In genomic region chr11:111976614-111977140, GRCh38 we compare ENCODE assay signal across 10 cellular contexts. TPM values are rescaled to one million over a fixed set of nuclear protein-coding genes. Genes with fewer than 3 reads are reported as not detected.
DNase-seq lines count a peak whose midpoint lies in the region; ATAC-seq and TF ChIP-seq lines count a peak whose summit lies in the region.
"Had no signal": no experiment of that assay in that cellular context is flagged by ENCODE, and none has a peak within 500 bp of the region (broad histone marks: within the 10 kb centered on the region; RNA-seq: fewer than 3 reads in every experiment).

No MANE protein-coding gene starts in this region.

- no peaks in the 10 kb centered on the region for H4K20me1 ChIP-seq in SK-N-SH (ENCODE audit: insufficient read depth)

- 86% methylated on average over 20 of the region's 23 CpGs for WGBS in SK-N-SH (ENCODE audit: low lambda C conversion rate)

- TF ChIP-seq CTCF in SK-N-SH (IDR thresholded peaks at IDR 0.05) (no peak), thoracic aorta (IDR thresholded peaks at IDR 0.05) (no peak)

- no peak for TF ChIP-seq RAD21 in SK-N-SH (IDR thresholded peaks at IDR 0.05; ENCODE audit: low read length)

- H3K27me3 ChIP-seq in SK-N-SH (ENCODE audit: insufficient read depth) (no peaks in the 10 kb centered on the region), thoracic aorta (replicated peaks; ENCODE audit: insufficient read depth) (no peaks in the 10 kb centered on the region)

- peaks cover 5% of the 10 kb centered on the region; the same call in 1 of the 2 replicates for H3K79me2 ChIP-seq in SK-N-SH (ENCODE audit: insufficient read depth)

- H3K4me1 ChIP-seq in SK-N-SH (ENCODE audit: control insufficient read depth in 1 of 2, insufficient read depth in 2 of 2, low read depth in 1 of 2, low read length in 1 of 2) (peaks cover 13 to 18% of the 10 kb centered on the region in 2 experiments; a peak in 3 of 4 replicates), thoracic aorta (ENCODE audit: control insufficient read depth in 1 of 2, low read depth in 2 of 2) (peaks cover 6 to 33% of the 10 kb centered on the region in 2 donors)

- H3F3A ChIP-seq in SK-N-SH (replicated peaks; ENCODE audit: insufficient read depth): peaks cover 18% of the 10 kb centered on the region

- POLR2A ChIA-PET in SK-N-SH (lab: Yijun Ruan, JAX): interaction anchor here (0.6 kb wide), 1 partner anchor 114 kb away, joined by 10 read pairs; no protein-coding TSS in a partner anchor

- H3K9me3 ChIP-seq in SK-N-SH (no peaks in the 10 kb centered on the region), thoracic aorta (no peaks in the 10 kb centered on the region)
- H3K9me3 ChIP-seq: A549 had no signal

- no peaks in the 10 kb centered on the region for H3K9me2 ChIP-seq in SK-N-SH

- no peak for ATAC-seq in SK-N-SH treated with all-trans-retinoic acid at 6 μM for 48 hours
- ATAC-seq in thoracic aorta (ENCODE audit: insufficient number of reproducible peaks, low FRiP score, low read depth): peak; percentile 64
- no peak for ATAC-seq in GM21367 (IDR thresholded peaks at IDR 0.05; ENCODE audit: unreplicated experiment)
- ATAC-seq: A549 had no signal

- no peak overlapping the region for H3K9ac ChIP-seq in SK-N-SH

- H2AFZ ChIP-seq in SK-N-SH (ENCODE audit: low read depth): no peak overlapping the region

- peak overlapping the region; percentile 97; the same call in 1 of the 2 replicates for H3K4me2 ChIP-seq in SK-N-SH
- H3K4me2 ChIP-seq: A549 had no signal

- TF ChIP-seq EP300 in SK-N-SH (IDR thresholded peaks at IDR 0.05; ENCODE audit: borderline replicate concordance in 1 of 2, low read depth in 1 of 2, low read length in 1 of 2): no peak

- DNase-seq in SK-N-SH: no peak
- peak; percentile 32 for DNase-seq in cerebellum (ENCODE audit: low spot score)
- peak; percentile 44 for DNase-seq in left kidney (ENCODE audit: low read depth, low spot score)
- DNase-seq in thoracic aorta (ENCODE audit: low spot score): peak; percentile 36
- DNase-seq in NCI-H524 (lab: John Stamatoyannopoulos, UW): no peak
- no peak for DNase-seq in NCI-H69 (lab: John Stamatoyannopoulos, UW)

- H3K4me3 ChIP-seq in SK-N-SH (ENCODE audit: low read depth in 2 of 2, low read length in 1 of 2) (no peak overlapping the region), thoracic aorta (peak overlapping the region; percentile 87)
- H3K4me3 ChIP-seq: A549 had no signal

- CTCF ChIA-PET in SK-N-SH (lab: Yijun Ruan, JAX): interaction anchor here (1.1 to 14.8 kb wide), 3 partner anchors 11 to 43 kb away, joined by 3 to 272 read pairs (median 7); partner anchors contain the start of gene DIXDC1

- H3K36me3 ChIP-seq in SK-N-SH (replicated peaks in 1 of 2; ENCODE audit: control insufficient read depth in 1 of 2, insufficient read depth in 2 of 2, low read length in 1 of 2) (peaks cover 0 to 20% of the 10 kb centered on the region in 2 experiments), thoracic aorta (peaks cover 7% of the 10 kb centered on the region)

- H3K27ac ChIP-seq in SK-N-SH (ENCODE audit: low read depth in 2 of 2, low read length in 1 of 2) (no peak overlapping the region), thoracic aorta (peak overlapping the region; percentile 93 to 94)
- H3K27ac ChIP-seq: A549, HL-60 had no signal

TF ChIP-seq in SK-N-SH, 30 proteins besides CTCF, POLR2A, EP300 and RAD21 (continues in another document):
- TF ChIP-seq POLR2AphosphoS5 (IDR thresholded peaks at IDR 0.05; ENCODE audit: low read depth, low read length): no peak
- TF ChIP-seq MEF2A (IDR thresholded peaks at IDR 0.05; ENCODE audit: borderline replicate concordance, low read depth): no peak
- no peak for TF ChIP-seq RCOR1 (IDR thresholded peaks at IDR 0.05; ENCODE audit: low read length)
- no peak for TF ChIP-seq TEAD4 (IDR thresholded peaks at IDR 0.05; ENCODE audit: borderline replicate concordance, insufficient read depth)
- no peak for TF ChIP-seq NFIC (IDR thresholded peaks at IDR 0.05; ENCODE audit: borderline replicate concordance)
- no peak for TF ChIP-seq CHD2 (IDR thresholded peaks at IDR 0.05; ENCODE audit: low read length, partially characterized antibody)
- no peak for TF ChIP-seq MAX (IDR thresholded peaks at IDR 0.05; ENCODE audit: low read depth)
- no peak for TF ChIP-seq FOXM1 (IDR thresholded peaks at IDR 0.05; ENCODE audit: low read depth)

TF ChIP-seq in SK-N-SH treated with all-trans-retinoic acid at 6 μM for 48 hours, 23 proteins besides CTCF, POLR2A, EP300 and RAD21:
- TF ChIP-seq ISL1 (CRISPR knock-in tag; IDR thresholded peaks at IDR 0.05): no peak
- TF ChIP-seq ZFP3 (CRISPR knock-in tag; IDR thresholded peaks at IDR 0.05): no peak
- TF ChIP-seq TOX (CRISPR knock-in tag; IDR thresholded peaks at IDR 0.05; ENCODE audit: borderline replicate concordance): no peak
- no peak for TF ChIP-seq TSHZ2 (CRISPR knock-in tag; IDR thresholded peaks at IDR 0.05)
- no peak for TF ChIP-seq ZNF8 (CRISPR knock-in tag; IDR thresholded peaks at IDR 0.05)
- no peak for TF ChIP-seq ESRRG (CRISPR knock-in tag; IDR thresholded peaks at IDR 0.05)
- no peak for TF ChIP-seq BACH2 (CRISPR knock-in tag; IDR thresholded peaks at IDR 0.05; ENCODE audit: borderline replicate concordance)
- TF ChIP-seq OSR1 (CRISPR knock-in tag; IDR thresholded peaks at IDR 0.05): no peak
- TF ChIP-seq CREB5 (CRISPR knock-in tag; IDR thresholded peaks at IDR 0.05; ENCODE audit: low read depth): no peak
- TF ChIP-seq CSDC2 (CRISPR knock-in tag; IDR thresholded peaks at IDR 0.05): no peak

RNA-seq across cellular contexts. Expression of gene DIXDC1, which starts 39.5 kb away (rescaled TPM):
- polyA plus RNA-seq in SK-N-SH (2012; rRNA removed): 5.3 and 6.8 TPM in 2 replicates
- polyA plus RNA-seq in SK-N-SH (2012; cell fraction: cytosol; rRNA removed): 6.3 and 6.9 TPM in 2 replicates
- polyA plus RNA-seq in SK-N-SH (2012; cell fraction: nucleus; rRNA removed): 5.9 and 9.3 TPM in 2 replicates
- total RNA-seq in cerebellum: 45.7 TPM
- total RNA-seq in thoracic aorta: 10 to 100 TPM; 92.7 to 94.2 TPM

RNA-seq across cellular contexts. Expression of gene DLAT, which starts 48.5 kb away (rescaled TPM):
- polyA plus RNA-seq in SK-N-SH (2012; rRNA removed): 14.4 and 17.8 TPM in 2 replicates
- polyA plus RNA-seq in SK-N-SH (2012; cell fraction: cytosol; rRNA removed): 19.4 and 20.3 TPM in 2 replicates
- polyA plus RNA-seq in SK-N-SH (2012; cell fraction: nucleus; rRNA removed): 6.9 and 10.2 TPM in 2 replicates
- 34.8 TPM for total RNA-seq in cerebellum
- total RNA-seq in thoracic aorta: 10 to 100 TPM; 15.6 to 15.9 TPM

RNA-seq across cellular contexts. Expression of gene C11orf52, which starts 58.0 kb away (rescaled TPM):
- polyA plus RNA-seq in SK-N-SH (2012; rRNA removed): not detected in 2 replicates
- polyA plus RNA-seq in SK-N-SH (2012; cell fraction: cytosol; rRNA removed): not detected in 2 replicates
- polyA plus RNA-seq in SK-N-SH (2012; cell fraction: nucleus; rRNA removed): not detected in 2 replicates
- not detected for total RNA-seq in cerebellum
- total RNA-seq in thoracic aorta: 1 to 10 TPM in 1 of 2 donors, under 1 TPM in 1; 0.99 to 4.7 TPM

Comparison
In these comparisons a context has a peak if more than half of its experiments do, and no peak if none do; other contexts are left out.
1. DNase-seq: peak in cerebellum (single experiment), left kidney (single experiment) and thoracic aorta (single experiment); none in SK-N-SH (single experiment), NCI-H524 (0 of 2) and NCI-H69 (single experiment).
2. H3K27ac ChIP-seq: peak in thoracic aorta (2 of 2); none in SK-N-SH (0 of 2).